Comparison of ENCODE assay signal across 21 cellular contexts in the genomic region with DNA sequence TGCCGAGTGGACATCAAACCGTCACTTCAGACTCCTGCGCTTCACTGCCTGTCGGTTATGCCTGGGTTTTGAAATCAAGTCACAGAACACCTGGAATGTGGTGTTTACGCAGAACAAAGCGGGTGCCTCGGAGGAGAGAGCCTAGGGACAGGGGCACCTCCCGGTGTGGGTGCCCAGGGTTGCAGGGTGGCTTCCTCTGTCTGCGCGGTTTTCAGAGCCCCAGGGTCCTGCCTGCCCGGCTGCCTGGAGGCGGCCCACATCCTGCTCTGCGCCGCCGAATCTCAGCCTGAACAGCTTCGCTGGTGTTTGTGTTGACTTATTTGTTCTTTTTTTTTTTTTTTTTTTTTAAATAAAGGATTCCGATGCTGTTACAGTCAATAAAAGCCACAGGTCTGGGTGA.
"Had no signal": no experiment of that assay in that cellular context is flagged by ENCODE, and none has a peak within 500 bp of the region (broad histone marks: within the 10 kb centered on the region; RNA-seq: fewer than 3 reads in every experiment).

No MANE protein-coding gene starts in this region.

- H3K27ac Mint-ChIP-seq: activated CD4-positive, alpha-beta T cell treated with anti-CD3 and anti-CD28 coated beads, Interleukin-2, amount 10 ng/mL, durations not matched to agents 7 days and 5 days; activated naive CD4-positive, alpha-beta T cell treated with anti-CD3 and anti-CD28 coated beads, Interleukin-2, amount 50 U/mL, for 72 hours; activated T-helper 1 cell treated with anti-CD3 and anti-CD28 coated beads, Interleukin-12 subunit alpha, Interleukin-12 subunit beta, Interleukin-2, Interleukin-4 antibody, amounts not matched to agents 30 ng/mL and 10 ng/mL and 1 ng/mL, durations not matched to agents 14 hours and 24 hours and 36 hours; nephron progenitor cell; stimulated activated memory B cell treated with anti-CD40 and anti-IgM and Interleukin-4, amounts not matched to agents 10 μg/mL and 1 μg/mL and 100 μg/mL, for 72 hours; type B pancreatic cell had no signal

- H3K36me3 Mint-ChIP-seq: activated naive CD4-positive, alpha-beta T cell treated with anti-CD3 and anti-CD28 coated beads, Interleukin-2, amount 50 U/mL, for 72 hours; stimulated activated memory B cell treated with anti-CD40 and anti-IgM and Interleukin-4, amounts not matched to agents 10 μg/mL and 1 μg/mL and 100 μg/mL, for 72 hours; type B pancreatic cell had no signal

- DNase-seq: activated CD4-positive, alpha-beta T cell treated with anti-CD3 and anti-CD28 coated beads, Interleukin-2, amount 10 ng/mL, durations not matched to agents 7 days and 5 days; effector memory CD4-positive, alpha-beta T cell; foreskin melanocyte; mammary epithelial cell; nephron progenitor cell; nucleus accumbens; right cardiac atrium; stimulated activated CD4-positive, alpha-beta T cell treated with anti-CD3 and anti-CD28 coated beads, Interleukin-2, amount 100 ng/mL, for 24 hours; SW 1271 had no signal

- H3K9me3 ChIP-seq: thoracic aorta had no signal

- H3K4me1 Mint-ChIP-seq: central memory CD8-positive, alpha-beta T cell had no signal

- ATAC-seq: activated CD4-positive, CD25-positive, alpha-beta regulatory T cell treated with anti-CD3 and anti-CD28 coated beads, Interleukin-2, amount 50 U/mL, for 24 hours; activated naive CD4-positive, alpha-beta T cell treated with anti-CD3 and anti-CD28 coated beads, Interleukin-2, amount 50 U/mL, for 72 hours; esophagus mucosa; left lobe of liver; right cardiac atrium; stimulated activated memory B cell treated with anti-CD40 and anti-IgM and Interleukin-4, amounts not matched to agents 10 μg/mL and 1 μg/mL and 100 μg/mL, for 72 hours had no signal

- H3K4me1 ChIP-seq: parathyroid adenoma had no signal

- H3K9me3 Mint-ChIP-seq: activated CD4-positive, alpha-beta T cell treated with anti-CD3 and anti-CD28 coated beads, Interleukin-2, amount 10 ng/mL, durations not matched to agents 7 days and 5 days; activated naive CD4-positive, alpha-beta T cell treated with anti-CD3 and anti-CD28 coated beads, Interleukin-2, amount 50 U/mL, for 72 hours; activated T-helper 1 cell treated with anti-CD3 and anti-CD28 coated beads, Interleukin-12 subunit alpha, Interleukin-12 subunit beta, Interleukin-2, Interleukin-4 antibody, amounts not matched to agents 30 ng/mL and 10 ng/mL and 1 ng/mL, durations not matched to agents 14 hours and 24 hours and 36 hours; central memory CD8-positive, alpha-beta T cell; nephron progenitor cell; stimulated activated memory B cell treated with anti-CD40 and anti-IgM and Interleukin-4, amounts not matched to agents 10 μg/mL and 1 μg/mL and 100 μg/mL, for 72 hours; type B pancreatic cell had no signal

- H3K4me3 Mint-ChIP-seq: activated CD4-positive, alpha-beta T cell treated with anti-CD3 and anti-CD28 coated beads, Interleukin-2, amount 10 ng/mL, durations not matched to agents 7 days and 5 days; activated T-helper 1 cell treated with anti-CD3 and anti-CD28 coated beads, Interleukin-12 subunit alpha, Interleukin-12 subunit beta, Interleukin-2, Interleukin-4 antibody, amounts not matched to agents 30 ng/mL and 10 ng/mL and 1 ng/mL, durations not matched to agents 14 hours and 24 hours and 36 hours; central memory CD8-positive, alpha-beta T cell; nephron progenitor cell; stimulated activated memory B cell treated with anti-CD40 and anti-IgM and Interleukin-4, amounts not matched to agents 10 μg/mL and 1 μg/mL and 100 μg/mL, for 72 hours; type B pancreatic cell had no signal

- H3K27me3 Mint-ChIP-seq: activated CD4-positive, alpha-beta T cell treated with anti-CD3 and anti-CD28 coated beads, Interleukin-2, amount 10 ng/mL, durations not matched to agents 7 days and 5 days had no signal

- H3K36me3 ChIP-seq: thoracic aorta had no signal

- H3K4me3 ChIP-seq: SK-N-MC, skin epidermis, thoracic aorta had no signal

- H3K27ac ChIP-seq: parathyroid adenoma, SK-N-MC, skin epidermis, thoracic aorta had no signal
